Comparison of ENCODE assay signal across 1 cellular context in genomic region chr16:80968386-80969113, GRCh38.
TF ChIP-seq lines count a peak whose summit lies in the region.

No MANE protein-coding gene starts in this region.

TF ChIP-seq in endothelial cell of umbilical vein, 7 proteins besides CTCF, POLR2A, EP300 and RAD21:
- TF ChIP-seq MAX (IDR thresholded peaks at IDR 0.05; ENCODE audit: insufficient read depth, insufficient read length) (no peak), MYC (IDR thresholded peaks at IDR 0.05; ENCODE audit: low read depth, low read length) (no peak), GATA2 (IDR thresholded peaks at IDR 0.05; ENCODE audit: insufficient read depth, insufficient read length, low read depth, low read length) (no peak), JUN (IDR thresholded peaks at IDR 0.05; ENCODE audit: borderline replicate concordance, insufficient read depth, insufficient read length, low read depth) (no peak), EZH2 (IDR thresholded peaks at IDR 0.05; ENCODE audit: borderline replicate concordance, low read depth, low read length, severe bottlenecking) (no peak)
